In the genomic region with DNA sequence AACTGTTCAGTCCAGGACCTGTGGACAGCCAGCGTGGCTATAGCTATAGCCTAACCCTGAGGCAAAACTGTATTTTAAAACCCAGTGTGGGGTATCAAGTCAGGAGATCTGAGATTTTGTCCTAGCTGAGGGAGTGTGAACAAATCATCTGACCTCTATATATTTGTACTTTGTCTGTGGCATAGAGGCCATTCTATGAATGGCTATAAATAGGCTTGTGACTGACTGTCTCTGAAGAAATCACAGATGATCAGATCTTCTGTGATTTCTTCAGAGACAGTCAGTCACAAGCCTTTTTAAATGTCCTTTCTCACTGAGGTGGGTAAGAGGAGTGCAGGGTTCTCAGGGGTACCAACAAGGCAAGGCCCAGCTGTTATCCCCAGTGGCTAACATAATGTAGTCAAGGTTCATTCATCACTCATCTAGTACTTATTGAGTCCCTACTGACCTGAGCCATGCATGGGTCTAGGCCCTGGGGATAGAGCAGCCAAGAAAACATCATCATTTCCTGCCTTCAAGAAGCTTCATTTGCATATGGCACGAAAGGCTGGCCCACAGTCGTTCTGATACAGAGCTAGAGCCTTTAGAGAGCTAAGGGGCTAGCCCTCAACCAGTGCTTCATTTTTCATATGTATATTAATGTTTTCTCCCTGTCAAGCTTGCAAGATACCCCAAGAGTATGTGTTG, we compare ENCODE assay signal across 9 cellular contexts. TPM values are rescaled to one million over a fixed set of nuclear protein-coding genes. Genes with fewer than 3 reads are reported as not detected.
A peak's percentile ranks its signal among the peaks of the same experiment; 100 is the strongest.
DNase-seq lines count a peak whose midpoint lies in the region; ATAC-seq and TF ChIP-seq lines count a peak whose summit lies in the region.
"Had no signal": no experiment of that assay in that cellular context is flagged by ENCODE, and none has a peak within 500 bp of the region (broad histone marks: within the 10 kb centered on the region; RNA-seq: fewer than 3 reads in every experiment).

No MANE protein-coding gene starts in this region.

- no peaks in the 10 kb centered on the region for H3K9me3 Mint-ChIP-seq in MCF 10A (ENCODE audit: unreplicated experiment)

- TF ChIP-seq POLR2A in breast epithelium (IDR thresholded peaks at IDR 0.05), result no peak
- no peak for TF ChIP-seq POLR2A in gastrocnemius medialis (IDR thresholded peaks at IDR 0.05)

- H3K4me1 Mint-ChIP-seq in MCF 10A (ENCODE audit: insufficient read depth, unreplicated experiment), result peaks cover 16% of the 10 kb centered on the region

- H3K4me3 ChIP-seq in breast epithelium (no peak overlapping the region), gastrocnemius medialis (no peak overlapping the region), dorsolateral prefrontal cortex (no peak overlapping the region)
- H3K4me3 ChIP-seq: mucosa of descending colon had no signal

- BruUV-seq in MCF 10A (replicated peaks; lab: Mats Ljungman, UMichigan), result no TSS peak

- H3K27ac Mint-ChIP-seq in MCF 10A (ENCODE audit: low read depth, unreplicated experiment), result peak overlapping the region; percentile 23

- H3K4me3 Mint-ChIP-seq in MCF 10A (ENCODE audit: unreplicated experiment), result no peak overlapping the region

- POLR2A ChIA-PET in MCF 10A (lab: Yijun Ruan, JAX), result interaction anchor here (1.0 to 1.3 kb wide), 3 partner anchors 53 to 87 kb away, joined by 3 to 5 read pairs (median 4); no protein-coding TSS in a partner anchor

- in situ Hi-C loops in gastrocnemius medialis (cut with MboI; ENCODE audit: low sequenced_read_pairs in 4 of 4), result no loop called here

- intact Hi-C loops in MCF 10A (cut with micrococcal nuclease) (no loop called here), breast epithelium (cut with DNase I; ENCODE audit: low total_unique reads) (no loop called here), gastrocnemius medialis (cut with DNase I; ENCODE audit: low total_unique reads) (no loop called here), dorsolateral prefrontal cortex (cut with DNase I) (no loop called here), cardiac septum (cut with DNase I) (no loop called here)

- CTCF ChIA-PET in MCF 10A (lab: Yijun Ruan, JAX), result interaction anchor here (0.7 to 1.4 kb wide), 3 partner anchors 20 to 355 kb away, joined by 3 read pairs; no protein-coding TSS in a partner anchor

- H3K4me1 ChIP-seq in breast epithelium (no peaks in the 10 kb centered on the region), gastrocnemius medialis (no peaks in the 10 kb centered on the region)

- TF ChIP-seq CTCF in MCF 10A (IDR thresholded peaks at IDR 0.05; ENCODE audit: unreplicated experiment), result no peak
- TF ChIP-seq CTCF in breast epithelium (IDR thresholded peaks at IDR 0.05), result no peak
- no peak for TF ChIP-seq CTCF in gastrocnemius medialis (IDR thresholded peaks at IDR 0.05 in 4 of 5, conservative IDR thresholded peaks at IDR 0.05 in 1 of 5)
- no peak for TF ChIP-seq CTCF in dorsolateral prefrontal cortex (IDR thresholded peaks at IDR 0.05 in 54 of 56, conservative IDR thresholded peaks at IDR 0.05 in 2 of 56; ENCODE audit: low read depth in 1 of 56, partially characterized antibody in 56 of 56)

- H3K27me3 ChIP-seq in breast epithelium (no peaks in the 10 kb centered on the region), gastrocnemius medialis (no peaks in the 10 kb centered on the region), dorsolateral prefrontal cortex (no peaks in the 10 kb centered on the region)

- H3K9me3 ChIP-seq in breast epithelium (no peaks in the 10 kb centered on the region), gastrocnemius medialis (no peaks in the 10 kb centered on the region)
- H3K9me3 ChIP-seq: mucosa of descending colon had no signal

- H3K36me3 Mint-ChIP-seq in MCF 10A (ENCODE audit: insufficient read depth, unreplicated experiment), result peaks cover 27% of the 10 kb centered on the region

- H3K36me3 ChIP-seq in breast epithelium (no peaks in the 10 kb centered on the region), gastrocnemius medialis (no peaks in the 10 kb centered on the region)

- DNase-seq in MCF 10A (ENCODE audit: unreplicated experiment), result no peak
- no peak for DNase-seq in breast epithelium (ENCODE audit: low spot score in 2 of 2)
- no peak for DNase-seq in gastrocnemius medialis
- no peak for DNase-seq in stimulated activated naive CD4-positive, alpha-beta T cell (lab: John Stamatoyannopoulos, UW)
- DNase-seq in dorsolateral prefrontal cortex, result no peak
- no peak for DNase-seq in cardiac septum (ENCODE audit: low spot score)
- DNase-seq: mucosa of descending colon had no signal

- ATAC-seq in HG02610 (IDR thresholded peaks at IDR 0.05; ENCODE audit: unreplicated experiment) (peak; percentile 83), HG03571 (IDR thresholded peaks at IDR 0.05; ENCODE audit: unreplicated experiment) (peak; percentile 79), gastrocnemius medialis (peak; percentile 69 to 77)

- H3K27ac ChIP-seq in breast epithelium, result no peak overlapping the region
- H3K27ac ChIP-seq in gastrocnemius medialis, result no peak overlapping the region
- no peak overlapping the region for H3K27ac ChIP-seq in dorsolateral prefrontal cortex

- no peaks in the 10 kb centered on the region for H3K27me3 Mint-ChIP-seq in MCF 10A (ENCODE audit: insufficient read depth, unreplicated experiment)

RNA-seq across cellular contexts. Expression of a gene that starts 53.3 kb away (rescaled TPM):
- 41.6 and 50.0 TPM in 2 replicates for total RNA-seq in MCF 10A (2022)
- 100 to 1,000 TPM in 1 of 3 donors, 10 to 100 TPM in 2; 28.5 to 103 (median 45.1) TPM for total RNA-seq in breast epithelium
- 10 to 100 TPM; 16.0 to 50.2 (median 31.7) TPM for total RNA-seq in gastrocnemius medialis
- 10 to 100 TPM; 13.7 to 81.5 (median 24.6) TPM for total RNA-seq in dorsolateral prefrontal cortex
- total RNA-seq in cardiac septum, result 17.9 TPM
